ENCODE assay signal across 8 cellular contexts in the genomic region with DNA sequence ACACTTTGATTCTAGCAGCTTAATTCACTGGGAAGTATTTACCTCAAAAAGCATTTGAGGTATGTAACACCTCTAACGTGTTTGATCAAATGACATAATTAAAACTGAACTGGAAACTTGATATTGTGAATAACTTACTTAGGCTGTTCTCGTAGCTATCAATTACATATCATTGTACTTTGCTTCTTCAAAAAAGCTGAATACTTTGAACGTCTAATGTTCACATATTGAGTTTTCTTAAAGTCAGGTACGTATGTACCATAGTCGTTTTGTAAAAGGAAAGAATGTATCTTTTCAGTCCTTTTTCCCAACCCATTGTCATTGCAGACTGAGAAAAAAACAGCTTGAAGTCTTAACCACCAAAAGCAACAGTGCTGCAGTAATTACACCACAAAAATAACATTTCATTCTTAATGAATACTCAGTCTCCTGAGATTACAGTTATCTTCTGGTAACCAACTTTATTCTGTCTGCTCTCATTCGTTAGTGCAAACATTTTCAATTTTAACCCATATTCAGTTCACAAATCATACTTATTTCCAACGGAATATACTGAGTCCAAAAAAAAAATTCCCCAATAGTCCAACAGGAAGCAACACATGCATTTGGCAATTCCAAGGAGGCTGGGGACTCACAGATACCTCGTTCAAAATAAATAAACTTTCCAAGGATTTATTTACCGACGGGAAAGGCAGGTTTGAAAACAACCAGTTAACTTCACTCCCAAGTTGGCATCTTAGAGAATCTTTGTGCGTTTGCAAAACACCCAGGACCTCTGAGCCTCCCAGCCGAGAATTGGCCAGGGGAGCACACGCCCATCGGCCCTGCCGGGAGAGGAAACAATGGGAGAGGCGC. TPM values are rescaled to one million over a fixed set of nuclear protein-coding genes. Genes with fewer than 3 reads are reported as not detected.
DNase-seq lines count a peak whose midpoint lies in the region; ATAC-seq, FAIRE-seq and TF ChIP-seq lines count a peak whose summit lies in the region.

No MANE protein-coding gene starts in this region.

- H3K4ac ChIP-seq in IMR-90 (ENCODE audit: low read depth, low read length), result no peak overlapping the region

- ATAC-seq in IMR-90 (ENCODE audit: low read depth) (peak; percentile 31), thoracic aorta (ENCODE audit: insufficient number of reproducible peaks, low FRiP score, low read depth) (peak; percentile 34), HG03342 (IDR thresholded peaks at IDR 0.05; ENCODE audit: unreplicated experiment) (no peak)
- ATAC-seq in activated naive CD8-positive, alpha-beta T cell treated with anti-CD3 and anti-CD28 coated beads, Interleukin-2, amount 10 ng/mL, durations not matched to agents 7 days and 5 days (ENCODE audit: low read depth), result no peak

- peak overlapping the region; percentile 80 for H3K4me2 ChIP-seq in IMR-90 (ENCODE audit: low read depth, low read length)
- H3K4me2 ChIP-seq in keratinocyte (ENCODE audit: control insufficient read depth, extremely low read depth, insufficient read depth, low read depth, low read length), result peak overlapping the region; percentile 56

- H3K18ac ChIP-seq in IMR-90 (ENCODE audit: low read depth, low read length), result no peak overlapping the region

- no peak overlapping the region for H2BK20ac ChIP-seq in IMR-90 (ENCODE audit: low read depth, low read length)

- peaks cover 5% of the 10 kb centered on the region for H3K4me1 Mint-ChIP-seq in activated naive CD8-positive, alpha-beta T cell treated with anti-CD3 and anti-CD28 coated beads, Interleukin-2, amount 10 ng/mL, durations not matched to agents 7 days and 5 days

- no peak for TF ChIP-seq POLR2A in IMR-90 (IDR thresholded peaks at IDR 0.05; ENCODE audit: low read depth, low read length)

- H3K36me3 ChIP-seq in IMR-90 (ENCODE audit: control insufficient read depth, insufficient read depth, low read length), result no peaks in the 10 kb centered on the region; the same call in 1 of the 2 replicates
- no peaks in the 10 kb centered on the region for H3K36me3 ChIP-seq in keratinocyte (ENCODE audit: control insufficient read depth in 2 of 2, extremely low read depth in 1 of 2, insufficient read depth in 2 of 2, low read length in 2 of 2)
- no peaks in the 10 kb centered on the region for H3K36me3 ChIP-seq in thoracic aorta

- DNase-seq in NCI-H2081 (lab: John Stamatoyannopoulos, UW) (peak; percentile 36 to 60), NCI-H2081 treated with DMSO at 0.1 percent for 48 hours (lab: John Stamatoyannopoulos, UW) (no peak), IMR-90 (no peak), keratinocyte (ENCODE audit: low read depth, low spot score) (no peak), thoracic aorta (ENCODE audit: low spot score) (no peak), GM13977 (ENCODE audit: low spot score) (no peak)
- DNase-seq in activated naive CD8-positive, alpha-beta T cell treated with anti-CD3 and anti-CD28 coated beads, Interleukin-2, amount 10 ng/mL, durations not matched to agents 7 days and 5 days, result no peak

- H3K36me3 Mint-ChIP-seq in activated naive CD8-positive, alpha-beta T cell treated with anti-CD3 and anti-CD28 coated beads, Interleukin-2, amount 10 ng/mL, durations not matched to agents 7 days and 5 days, result no peaks in the 10 kb centered on the region

- no peaks in the 10 kb centered on the region for H3K9me3 Mint-ChIP-seq in activated naive CD8-positive, alpha-beta T cell treated with anti-CD3 and anti-CD28 coated beads, Interleukin-2, amount 10 ng/mL, durations not matched to agents 7 days and 5 days

- CTCF ChIA-PET in IMR-90 (lab: Yijun Ruan, JAX), result interaction anchor here (0.6 to 1.6 kb wide), 3 partner anchors 62 to 233 kb away, joined by 3 to 4 read pairs (median 3); no protein-coding TSS in a partner anchor

- no peak overlapping the region for H3K27ac ChIP-seq in IMR-90 (ENCODE audit: insufficient read depth, low read length)
- no peak overlapping the region for H3K27ac ChIP-seq in keratinocyte (ENCODE audit: control insufficient read depth, insufficient read depth, low read length)
- peak overlapping the region; percentile 24 to 66 for H3K27ac ChIP-seq in thoracic aorta

- no peak overlapping the region for H2BK15ac ChIP-seq in IMR-90 (ENCODE audit: low read depth, low read length)

- H2BK5ac ChIP-seq in IMR-90 (ENCODE audit: low read depth, low read length, poor library complexity, severe bottlenecking), result no peak overlapping the region

- no peak for TF ChIP-seq CTCF in IMR-90 (conservative IDR thresholded peaks at IDR 0.05; ENCODE audit: low read depth, low read length)
- no peak for TF ChIP-seq CTCF in keratinocyte (optimal IDR thresholded peaks at IDR 0.05 in 1 of 3, IDR thresholded peaks at IDR 0.05 in 1 of 3, conservative IDR thresholded peaks at IDR 0.05 in 1 of 3; ENCODE audit: extremely low read depth in 1 of 3, insufficient read depth in 2 of 3, low read length in 3 of 3)
- TF ChIP-seq CTCF in thoracic aorta (IDR thresholded peaks at IDR 0.05), result no peak
- TF ChIP-seq CTCF in GM13977 (IDR thresholded peaks at IDR 0.05; ENCODE audit: extremely low read depth, insufficient read depth, missing control alignments), result no peak

- H3K23ac ChIP-seq in IMR-90 (ENCODE audit: low read depth, low read length), result no peak overlapping the region

- in situ Hi-C loops in IMR-90 (cut with MboI; ENCODE audit: low sequenced_read_pairs), result no loop called here
- in situ Hi-C loops in GM13977 (cut with MboI; ENCODE audit: low pct_unique_long_range_greater_than_20kb, low sequenced_read_pairs, unreplicated experiment), result no loop called here

- H3K9ac ChIP-seq in IMR-90 (ENCODE audit: low read depth, low read length), result no peak overlapping the region
- no peak overlapping the region for H3K9ac ChIP-seq in keratinocyte (ENCODE audit: control insufficient read depth, extremely low read depth, insufficient read depth, low read length)

- H4K20me1 ChIP-seq in IMR-90 (ENCODE audit: insufficient read depth, low read length) (no peaks in the 10 kb centered on the region), keratinocyte (ENCODE audit: control insufficient read depth, extremely low read depth, insufficient read depth, low read length) (no peaks in the 10 kb centered on the region)

- no peak for TF ChIP-seq RAD21 in IMR-90 (IDR thresholded peaks at IDR 0.05; ENCODE audit: low read length)

- no peak overlapping the region for H3K14ac ChIP-seq in IMR-90 (replicated peaks; ENCODE audit: low read depth, low read length)

- peak; percentile 9 for FAIRE-seq in keratinocyte (lab: Jason Lieb, UNC)

- H3K27ac Mint-ChIP-seq in activated naive CD8-positive, alpha-beta T cell treated with anti-CD3 and anti-CD28 coated beads, Interleukin-2, amount 10 ng/mL, durations not matched to agents 7 days and 5 days, result no peak overlapping the region

- H3K27me3 Mint-ChIP-seq in activated naive CD8-positive, alpha-beta T cell treated with anti-CD3 and anti-CD28 coated beads, Interleukin-2, amount 10 ng/mL, durations not matched to agents 7 days and 5 days, result peaks cover 63% of the 10 kb centered on the region

- dilution Hi-C loops in IMR-90 (cut with HindIII; ENCODE audit: low sequenced_read_pairs, unreplicated experiment), result no loop called here
- dilution Hi-C loops in keratinocyte (cut with MboI; ENCODE audit: extremely low pct_ligation_motif_present, low sequenced_read_pairs), result no loop called here

- H3K9me3 ChIP-seq in IMR-90 (ENCODE audit: control insufficient read depth, insufficient read depth, low read length) (no peaks in the 10 kb centered on the region), keratinocyte (ENCODE audit: control insufficient read depth, low read depth, low read length) (no peaks in the 10 kb centered on the region), thoracic aorta (no peaks in the 10 kb centered on the region)

- H3K4me3 ChIP-seq in IMR-90 (ENCODE audit: insufficient read depth, low read depth, low read length), result peak overlapping the region; percentile 43
- H3K4me3 ChIP-seq in keratinocyte (ENCODE audit: control insufficient read depth in 2 of 3, extremely low read depth in 1 of 3, insufficient read depth in 2 of 3, low read depth in 1 of 3, low read length in 3 of 3), result peak overlapping the region in 2 of 3 experiments; percentile 18 to 23
- H3K4me3 ChIP-seq in thoracic aorta, result peak overlapping the region; percentile 93

- H3K56ac ChIP-seq in IMR-90 (ENCODE audit: extremely low read depth, insufficient read depth, low read length), result no peak overlapping the region

- H2AK5ac ChIP-seq in IMR-90 (ENCODE audit: low read depth, low read length), result no peak overlapping the region

- no peak overlapping the region for H4K5ac ChIP-seq in IMR-90 (ENCODE audit: low read depth, low read length)

- peak overlapping the region; percentile 84 for H3K4me3 Mint-ChIP-seq in activated naive CD8-positive, alpha-beta T cell treated with anti-CD3 and anti-CD28 coated beads, Interleukin-2, amount 10 ng/mL, durations not matched to agents 7 days and 5 days

- BruUV-seq in IMR-90 (replicated peaks; lab: Mats Ljungman, UMichigan), result no TSS peak

- H3K9me1 ChIP-seq in IMR-90 (ENCODE audit: insufficient read depth, low read length) (no peaks in the 10 kb centered on the region), keratinocyte (ENCODE audit: control insufficient read depth, extremely low read depth, insufficient read depth, low read length) (no peaks in the 10 kb centered on the region)

- H4K91ac ChIP-seq in IMR-90 (ENCODE audit: insufficient read depth, low read depth, low read length), result no peak overlapping the region

- 2% methylated on average over 6 of the region's 16 CpGs; no CpG with 5 or more reads in 1 of the 2 experiments for WGBS in IMR-90 (ENCODE audit: extremely low coverage in 2 of 2, insufficient read length in 1 of 2), 2 experiments

- peak overlapping the region; percentile 81 for H2AFZ ChIP-seq in IMR-90 (replicated peaks; ENCODE audit: low read length, poor library complexity)
- H2AFZ ChIP-seq in keratinocyte (ENCODE audit: control insufficient read depth, low read length), result no peak overlapping the region

- POLR2A ChIA-PET in IMR-90 (lab: Charles Lee; ENCODE audit: unreplicated experiment), result no interaction called here
- POLR2A ChIA-PET in activated naive CD8-positive, alpha-beta T cell treated with anti-CD3 and anti-CD28 coated beads, Interleukin-2, amount 10 ng/mL, durations not matched to agents 7 days and 5 days (lab: Charles Lee), result interaction anchor here (1.4 kb wide), 1 partner anchor 233 kb away, joined by 3 read pairs; no protein-coding TSS in a partner anchor

- no peaks in the 10 kb centered on the region for H3K79me1 ChIP-seq in IMR-90 (ENCODE audit: low read depth in 1 of 2, low read length in 2 of 2)

- no peaks in the 10 kb centered on the region for H3K4me1 ChIP-seq in IMR-90 (ENCODE audit: control insufficient read depth, insufficient read depth, low read length)
- H3K4me1 ChIP-seq in keratinocyte (ENCODE audit: control insufficient read depth, extremely low read depth, insufficient read depth, low read length), result peaks cover 8% of the 10 kb centered on the region
- H3K4me1 ChIP-seq in thoracic aorta (ENCODE audit: control insufficient read depth in 1 of 2, low read depth in 2 of 2), result peaks cover 17 to 36% of the 10 kb centered on the region in 2 donors

- H3K79me2 ChIP-seq in keratinocyte (ENCODE audit: control insufficient read depth, insufficient read depth, low read length), result no peaks in the 10 kb centered on the region

- no peak overlapping the region for H4K8ac ChIP-seq in IMR-90 (ENCODE audit: low read depth in 2 of 2, low read length in 2 of 2)

- H3K27me3 ChIP-seq in IMR-90 (ENCODE audit: control insufficient read depth, insufficient read depth, low read length), result peaks cover 22% of the 10 kb centered on the region
- peaks cover 31% of the 10 kb centered on the region for H3K27me3 ChIP-seq in keratinocyte (ENCODE audit: control insufficient read depth, extremely low read depth, insufficient read depth, low read length)
- no peaks in the 10 kb centered on the region for H3K27me3 ChIP-seq in thoracic aorta (replicated peaks; ENCODE audit: insufficient read depth)

- H2BK120ac ChIP-seq in IMR-90 (ENCODE audit: low read depth, low read length), result no peak overlapping the region

- H2AK9ac ChIP-seq in IMR-90 (replicated peaks; ENCODE audit: low read depth, low read length, poor library complexity), result no peak overlapping the region

- intact Hi-C loops in IMR-90 (cut with micrococcal nuclease), result no loop called here

RNA-seq across cellular contexts. Expression of a gene that starts 1.1 kb away (rescaled TPM):
- total RNA-seq in IMR-90 (2012; rRNA removed), result 54.4 and 58.4 TPM in 2 replicates
- polyA plus RNA-seq in IMR-90 (2012; rRNA removed), result 65.3 and 66.9 TPM in 2 replicates
- 19.4 and 37.8 TPM in 2 replicates for polyA plus RNA-seq in IMR-90 (2012; cell fraction: cytosol; rRNA removed)
- 4.6 and 47.5 TPM in 2 replicates for polyA plus RNA-seq in IMR-90 (2012; cell fraction: nucleus; rRNA removed; ENCODE audit: low replicate concordance)
- total RNA-seq in activated naive CD8-positive, alpha-beta T cell treated with anti-CD3 and anti-CD28 coated beads, Interleukin-2, amount 10 ng/mL, durations not matched to agents 7 days and 5 days, result 1 to 10 TPM; 3.5 to 3.7 TPM
- 1.9 to 2.3 TPM (median 2.2 TPM) in 3 replicates for polyA plus RNA-seq in keratinocyte
- polyA plus RNA-seq in keratinocyte (2011; ENCODE audit: low read depth), result not detected
- 1.0 and 2.1 TPM in 2 replicates for polyA plus RNA-seq in keratinocyte (2011; cell fraction: cytosol; rRNA removed)
- 1.7 and 1.9 TPM in 2 replicates for polyA plus RNA-seq in keratinocyte (2011; cell fraction: nucleus; rRNA removed)
- polyA plus RNA-seq in keratinocyte (2012; ENCODE audit: low replicate concordance), result 0.51 and 0.76 TPM in 2 replicates
- polyA minus RNA-seq in keratinocyte, result 0.66 to 8.1 TPM (median 1.8 TPM) in 3 replicates
- polyA minus RNA-seq in keratinocyte (2011; cell fraction: cytosol; rRNA and poly(A)+ RNA removed), result 1.9 TPM
- polyA minus RNA-seq in keratinocyte (2011; cell fraction: nucleus; rRNA and poly(A)+ RNA removed), result 1.7 and 4.0 TPM in 2 replicates
- 10 to 100 TPM; 13.3 to 30.7 TPM for total RNA-seq in thoracic aorta

Comparison
In these comparisons a context has a peak if more than half of its experiments do, and no peak if none do; other contexts are left out.
1. DNase-seq: peak in NCI-H2081 (2 of 2); none in NCI-H2081 treated with DMSO at 0.1 percent for 48 hours (single experiment), IMR-90 (single experiment), activated naive CD8-positive, alpha-beta T cell treated with anti-CD3 and anti-CD28 coated beads, Interleukin-2, amount 10 ng/mL, durations not matched to agents 7 days and 5 days (single experiment), keratinocyte (single experiment), thoracic aorta (single experiment) and GM13977 (single experiment).
2. ATAC-seq: peak in IMR-90 (single experiment) and thoracic aorta (single experiment); none in activated naive CD8-positive, alpha-beta T cell treated with anti-CD3 and anti-CD28 coated beads, Interleukin-2, amount 10 ng/mL, durations not matched to agents 7 days and 5 days (single experiment) and HG03342 (single experiment).
3. H3K27ac ChIP-seq: peak in thoracic aorta (2 of 2); none in IMR-90 (single experiment) and keratinocyte (single experiment).
4. H3K4me3 ChIP-seq: peak in every context shown above with its lines; median percentile 93 in thoracic aorta; 43 in IMR-90; 20 in keratinocyte.